Comparison of ENCODE assay signal across 15 cellular contexts in the genomic region with DNA sequence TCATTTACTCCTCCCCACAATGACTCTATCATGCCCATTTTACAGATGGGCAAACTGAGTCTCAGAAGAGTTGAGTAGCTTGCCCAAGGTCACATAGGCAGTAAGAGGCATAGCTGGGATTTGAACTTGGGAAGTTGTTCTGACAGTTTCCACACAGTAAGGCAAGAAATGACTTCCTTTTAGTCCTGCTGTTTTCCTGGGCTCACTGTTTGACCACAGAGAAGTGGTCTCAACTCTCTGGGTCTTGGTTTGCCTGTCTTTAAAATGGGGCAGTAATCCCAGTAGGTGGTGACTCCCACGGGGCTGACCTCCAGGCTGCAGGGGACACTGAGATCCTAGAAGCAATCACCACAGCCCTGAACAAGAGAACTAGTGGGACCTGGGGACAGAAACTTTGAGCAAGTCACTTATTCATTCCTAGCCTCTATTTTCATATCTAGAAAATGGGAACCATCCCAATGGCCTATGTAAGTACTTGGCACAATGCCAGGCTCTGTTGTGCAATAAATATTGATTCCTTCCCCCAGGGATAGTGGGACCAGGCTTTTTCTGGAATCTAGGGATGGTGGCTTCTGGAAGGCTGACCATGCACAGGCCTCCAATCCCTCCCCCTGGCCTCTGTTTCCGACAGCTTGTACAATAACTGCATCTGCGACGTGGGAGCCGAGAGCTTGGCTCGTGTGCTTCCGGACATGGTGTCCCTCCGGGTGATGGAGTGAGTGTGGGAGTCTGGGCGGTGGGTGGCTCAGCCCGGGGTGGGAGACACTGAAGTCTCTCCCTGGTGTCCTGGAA. TPM values are rescaled to one million over a fixed set of nuclear protein-coding genes. Genes with fewer than 3 reads are reported as not detected.
A peak's percentile ranks its signal among the peaks of the same experiment; 100 is the strongest.
DNase-seq lines count a peak whose midpoint lies in the region; ATAC-seq and TF ChIP-seq lines count a peak whose summit lies in the region.
"Had no signal": no experiment of that assay in that cellular context is flagged by ENCODE, and none has a peak within 500 bp of the region (broad histone marks: within the 10 kb centered on the region; RNA-seq: fewer than 3 reads in every experiment).

No MANE protein-coding gene starts in this region.

- no peaks in the 10 kb centered on the region for H3K79me1 ChIP-seq in mesendoderm (ENCODE audit: low read length)

- ATAC-seq in Right ventricle myocardium superior (ENCODE audit: poor library complexity): peak; percentile 28
- peak; percentile 8 for ATAC-seq in omental fat pad (ENCODE audit: low FRiP score)
- no peak for ATAC-seq in GM21737 (IDR thresholded peaks at IDR 0.05; ENCODE audit: unreplicated experiment)

- H3K9ac ChIP-seq in mesendoderm (ENCODE audit: low read length): no peak overlapping the region

- H3K36me3 ChIP-seq in mesendoderm (ENCODE audit: control insufficient read depth, insufficient read depth, low read length): peaks cover 3% of the 10 kb centered on the region

- no peak overlapping the region for H3K56ac ChIP-seq in mesendoderm (ENCODE audit: low read length)

- H3K4ac ChIP-seq in mesendoderm (ENCODE audit: low read depth, low read length): no peak overlapping the region

- no peaks in the 10 kb centered on the region for H3K79me2 ChIP-seq in mesendoderm (ENCODE audit: control insufficient read depth, insufficient read depth, low read length)
- H3K79me2 ChIP-seq: hepatocyte had no signal

- no peak overlapping the region for H4K8ac ChIP-seq in mesendoderm (ENCODE audit: low read depth, low read length)

- peak; percentile 25 for DNase-seq in AG10803 (ENCODE audit: low read depth)
- DNase-seq in NCI-H2029 treated with DMSO at 0.1 percent for 48 hours (lab: John Stamatoyannopoulos, UW): peak; percentile 41
- DNase-seq in Right ventricle myocardium superior: no peak
- no peak for DNase-seq in omental fat pad (ENCODE audit: low spot score)
- DNase-seq in NCI-H345 (lab: John Stamatoyannopoulos, UW): no peak
- DNase-seq in AG08395 (ENCODE audit: low spot score): no peak
- no peak for DNase-seq in mesendoderm
- DNase-seq: activated gamma-delta T cell; central memory CD4-positive, alpha-beta T cell; DMS153; Kasumi-1; NCI-H1694 treated with DMSO at 0.1 percent for 48 hours had no signal

- intact Hi-C loops in Right ventricle myocardium superior (cut with DNase I): loop anchor here (2.0 to 5.0 kb wide), 2 partner anchors 179 to 404 kb away; partner anchors contain the start of gene NUBP1

- no CpG with 5 or more reads among the region's 10 CpGs for WGBS in mesendoderm (ENCODE audit: extremely low coverage, insufficient coverage, low lambda C conversion rate)

- no peak overlapping the region for H3K23ac ChIP-seq in mesendoderm (ENCODE audit: low read length)

- no peak overlapping the region for H2BK15ac ChIP-seq in mesendoderm (replicated peaks; ENCODE audit: low read depth)

- no peak overlapping the region for H4K5ac ChIP-seq in mesendoderm (ENCODE audit: low read length)

- H3K4me1 ChIP-seq in mesendoderm (ENCODE audit: control insufficient read depth, low read depth, low read length): no peaks in the 10 kb centered on the region

- no peak overlapping the region for H3K4me2 ChIP-seq in mesendoderm (ENCODE audit: low read length)
- H3K4me2 ChIP-seq: hepatocyte had no signal

- no peak overlapping the region for H2BK5ac ChIP-seq in mesendoderm (ENCODE audit: low read length)

- no peak overlapping the region for H3K27ac ChIP-seq in mesendoderm (ENCODE audit: low read depth, low read length)
- H3K27ac ChIP-seq: hepatocyte had no signal

- no peak overlapping the region for H3K18ac ChIP-seq in mesendoderm (ENCODE audit: low read length)

- no peak for TF ChIP-seq CTCF in AG10803 (conservative IDR thresholded peaks at IDR 0.05; ENCODE audit: low read length)
- TF ChIP-seq CTCF in omental fat pad (IDR thresholded peaks at IDR 0.05): no peak

- no peak overlapping the region for H2BK120ac ChIP-seq in mesendoderm (ENCODE audit: low read depth, low read length)

- no peak overlapping the region for H2AK5ac ChIP-seq in mesendoderm (ENCODE audit: low read length)

- H3K27me3 ChIP-seq in mesendoderm (ENCODE audit: insufficient read depth, low read length, poor library complexity): no peaks in the 10 kb centered on the region
- H3K27me3 ChIP-seq: hepatocyte had no signal

- H3K4me3 ChIP-seq in AG10803 (ENCODE audit: low read length): no peak overlapping the region
- H3K4me3 ChIP-seq in mesendoderm (ENCODE audit: low read length): no peak overlapping the region
- H3K4me3 ChIP-seq: hepatocyte had no signal

RNA-seq across cellular contexts. Expression of gene DEXI, which starts 20.5 kb away (rescaled TPM):
- 112 TPM for total RNA-seq in Right ventricle myocardium superior
- 10 to 100 TPM; 56.8 to 71.5 (median 64.5) TPM for total RNA-seq in omental fat pad
- 19.9 TPM for polyA plus RNA-seq in mesendoderm (2013, experiment 1 of 2)
- 18.6 TPM for polyA plus RNA-seq in mesendoderm (2013, experiment 2 of 2)

RNA-seq across cellular contexts. Expression of gene CLEC16A, which starts 22.6 kb away (rescaled TPM):
- total RNA-seq in Right ventricle myocardium superior (20.9 TPM), omental fat pad (10 to 100 TPM; 24.0 to 36.9 (median 29.5) TPM)
- 13.1 TPM for polyA plus RNA-seq in mesendoderm (2013, experiment 1 of 2)
- polyA plus RNA-seq in mesendoderm (2013, experiment 2 of 2): 13.2 TPM

RNA-seq across cellular contexts. Expression of gene CIITA, which starts 44.7 kb away (rescaled TPM):
- total RNA-seq in Right ventricle myocardium superior (7.9 TPM), omental fat pad (100 to 1,000 TPM in 1 of 4 donors, 10 to 100 TPM in 1, 1 to 10 TPM in 2; 3.2 to 101 (median 11.2) TPM)
- 0.07 TPM for polyA plus RNA-seq in mesendoderm (2013, experiment 1 of 2)
- polyA plus RNA-seq in mesendoderm (2013, experiment 2 of 2): 0.03 TPM
- total RNA-seq: hepatocyte, osteocyte had no signal

Comparison
In these comparisons a context has a peak if more than half of its experiments do, and no peak if none do; other contexts are left out.
1. DNase-seq: peak in AG10803 (single experiment) and NCI-H2029 treated with DMSO at 0.1 percent for 48 hours (single experiment); none in Right ventricle myocardium superior (single experiment), omental fat pad (single experiment), NCI-H345 (single experiment), AG08395 (single experiment) and mesendoderm (single experiment).